In the genomic region with DNA sequence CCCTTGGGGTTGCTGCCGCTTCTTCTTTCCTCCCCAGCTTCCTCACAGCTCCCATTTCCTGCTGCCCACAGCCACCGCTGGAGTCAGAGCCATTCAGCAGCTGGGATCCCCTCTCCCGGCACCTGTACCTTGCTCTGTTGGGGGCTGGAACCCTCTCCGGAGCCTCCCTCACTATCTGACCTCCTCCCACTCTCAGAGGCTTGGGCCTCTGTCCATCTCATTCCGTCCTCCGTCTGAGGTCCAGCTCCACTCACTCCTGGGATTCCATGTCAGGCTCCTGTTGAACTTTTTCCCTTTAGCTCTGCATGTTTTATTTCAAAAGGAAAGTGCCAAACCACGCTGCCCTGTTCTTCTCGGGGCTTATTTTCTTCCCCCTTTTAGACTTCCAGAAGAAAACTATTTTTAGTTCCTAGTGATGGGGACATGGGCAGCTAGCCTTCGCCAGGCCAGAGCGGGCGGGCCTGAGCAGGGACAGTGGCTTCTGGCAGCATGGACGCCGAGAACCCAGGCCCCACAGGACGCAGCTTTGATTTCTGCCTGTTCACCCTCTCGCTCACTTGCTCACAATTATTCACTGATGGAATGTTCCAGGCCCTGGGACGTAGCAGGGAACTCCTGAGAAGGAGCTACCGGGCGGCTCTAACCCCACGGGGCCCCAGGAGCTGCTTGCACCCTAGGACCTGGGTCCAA, we compare ENCODE assay signal across 1 cellular context.
TF ChIP-seq lines count a peak whose summit lies in the region.

No MANE protein-coding gene starts in this region.

TF ChIP-seq in WTC11, 78 proteins besides CTCF, POLR2A, EP300 and RAD21 (continued from another document):
- TF ChIP-seq, protein P1, sequence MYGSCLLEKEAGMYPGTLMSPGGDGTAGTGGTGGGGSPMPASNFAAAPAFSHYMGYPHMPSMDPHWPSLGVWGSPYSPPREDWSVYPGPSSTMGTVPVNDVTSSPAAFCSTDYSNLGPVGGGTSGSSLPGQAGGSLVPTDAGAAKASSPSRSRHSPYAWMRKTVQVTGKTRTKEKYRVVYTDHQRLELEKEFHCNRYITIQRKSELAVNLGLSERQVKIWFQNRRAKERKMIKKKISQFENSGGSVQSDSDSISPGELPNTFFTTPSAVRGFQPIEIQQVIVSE (CRISPR knock-in tag; IDR thresholded peaks at IDR 0.05; ENCODE audit: borderline replicate concordance), result no peak
- TF ChIP-seq RORB (CRISPR knock-in tag; IDR thresholded peaks at IDR 0.05) (no peak), ZNF416 (CRISPR knock-in tag; IDR thresholded peaks at IDR 0.05) (no peak), NR1H2 (CRISPR knock-in tag; IDR thresholded peaks at IDR 0.05) (no peak), ZNF396 (CRISPR knock-in tag; IDR thresholded peaks at IDR 0.05; ENCODE audit: borderline replicate concordance) (no peak), ARID4B (CRISPR knock-in tag; IDR thresholded peaks at IDR 0.05; ENCODE audit: borderline replicate concordance) (no peak), ZNF281 (CRISPR knock-in tag; IDR thresholded peaks at IDR 0.05) (no peak), ZNF232 (CRISPR knock-in tag; IDR thresholded peaks at IDR 0.05) (no peak), CREM (CRISPR knock-in tag; IDR thresholded peaks at IDR 0.05) (no peak)
- TF ChIP-seq, protein P2, sequence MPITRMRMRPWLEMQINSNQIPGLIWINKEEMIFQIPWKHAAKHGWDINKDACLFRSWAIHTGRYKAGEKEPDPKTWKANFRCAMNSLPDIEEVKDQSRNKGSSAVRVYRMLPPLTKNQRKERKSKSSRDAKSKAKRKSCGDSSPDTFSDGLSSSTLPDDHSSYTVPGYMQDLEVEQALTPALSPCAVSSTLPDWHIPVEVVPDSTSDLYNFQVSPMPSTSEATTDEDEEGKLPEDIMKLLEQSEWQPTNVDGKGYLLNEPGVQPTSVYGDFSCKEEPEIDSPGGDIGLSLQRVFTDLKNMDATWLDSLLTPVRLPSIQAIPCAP (CRISPR knock-in tag; IDR thresholded peaks at IDR 0.05), result no peak
TF ChIP-seq in WTC11: peak in this region for 0.
